Comparison of ENCODE assay signal across 15 cellular contexts in genomic region chr1:111422546-111423391, GRCh38. TPM values are rescaled to one million over a fixed set of nuclear protein-coding genes. Genes with fewer than 3 reads are reported as not detected.
A peak's percentile ranks its signal among the peaks of the same experiment; 100 is the strongest.
DNase-seq lines count a peak whose midpoint lies in the region; TF ChIP-seq lines count a peak whose summit lies in the region.
"Had no signal": no experiment of that assay in that cellular context is flagged by ENCODE, and none has a peak within 500 bp of the region (broad histone marks: within the 10 kb centered on the region; RNA-seq: fewer than 3 reads in every experiment).

No MANE protein-coding gene starts in this region.

- DNase-seq in H4 (ENCODE audit: low spot score) (peak; percentile 70), NCI-H2196 treated with DMSO at 0.1 percent for 48 hours (lab: John Stamatoyannopoulos, UW; ENCODE audit: unreplicated experiment) (peak; percentile 24), epithelial cell of prostate (ENCODE audit: low read depth, low spot score) (peak; percentile 73), renal cortical epithelial cell (ENCODE audit: low read depth) (peak; percentile 94), NOMO-1 treated with DMSO at 0.1 percent for 48 hours (lab: John Stamatoyannopoulos, UW; ENCODE audit: unreplicated experiment) (no peak), AG08395 (ENCODE audit: low spot score) (no peak), progenitor cell of endocrine pancreas (ENCODE audit: low spot score, unreplicated experiment) (no peak), SW 1271 (lab: John Stamatoyannopoulos, UW) (no peak)
- DNase-seq: activated CD8-positive, alpha-beta T cell treated with anti-CD3 and anti-CD28 coated beads, Interleukin-2, amount 10 ng/mL, durations not matched to agents 7 days and 5 days; dorsolateral prefrontal cortex; head of caudate nucleus; NCI-H446 treated with DMSO at 0.1 percent for 48 hours had no signal

- H3K36me3 Mint-ChIP-seq in progenitor cell of endocrine pancreas (ENCODE audit: insufficient read depth) = peaks cover 3% of the 10 kb centered on the region
- H3K36me3 Mint-ChIP-seq: mesothelial cell of epicardium had no signal

- no peaks in the 10 kb centered on the region for H3K27me3 Mint-ChIP-seq in progenitor cell of endocrine pancreas
- H3K27me3 Mint-ChIP-seq: activated naive CD8-positive, alpha-beta T cell had no signal

- peak overlapping the region; percentile 26 for H3K27ac ChIP-seq in epithelial cell of prostate
- H3K27ac ChIP-seq: dorsolateral prefrontal cortex, vagina had no signal

- no peaks in the 10 kb centered on the region for H3K9me3 Mint-ChIP-seq in progenitor cell of endocrine pancreas (ENCODE audit: low read depth)
- H3K9me3 Mint-ChIP-seq: mesothelial cell of epicardium had no signal

- H3K4me3 Mint-ChIP-seq in progenitor cell of endocrine pancreas (ENCODE audit: low read depth) = no peak overlapping the region
- H3K4me3 Mint-ChIP-seq: activated CD8-positive, alpha-beta T cell treated with anti-CD3 and anti-CD28 coated beads, Interleukin-2, amount 10 ng/mL, durations not matched to agents 7 days and 5 days; activated naive CD8-positive, alpha-beta T cell; mesothelial cell of epicardium had no signal

- no peak for TF ChIP-seq CTCF in progenitor cell of endocrine pancreas (IDR thresholded peaks at IDR 0.05; ENCODE audit: unreplicated experiment)

- no peak overlapping the region for H3K27ac Mint-ChIP-seq in progenitor cell of endocrine pancreas
- H3K27ac Mint-ChIP-seq: activated CD8-positive, alpha-beta T cell treated with anti-CD3 and anti-CD28 coated beads, Interleukin-2, amount 10 ng/mL, durations not matched to agents 7 days and 5 days; activated naive CD8-positive, alpha-beta T cell; mesothelial cell of epicardium had no signal

- peaks cover 41% of the 10 kb centered on the region for H3K4me1 Mint-ChIP-seq in progenitor cell of endocrine pancreas (ENCODE audit: low read depth)
- H3K4me1 Mint-ChIP-seq: mesothelial cell of epicardium had no signal

RNA-seq across cellular contexts. Expression of gene OVGP1, which starts 4.8 kb away (rescaled TPM):
- 0.25 TPM in 1 of 2 replicates, not detected in the other for total RNA-seq in H4 (2014; rRNA removed; shearing (Covaris generic))
- 0.52 and 1.4 TPM in 2 replicates for total RNA-seq in renal cortical epithelial cell
- 3.1 and 3.9 TPM in 2 replicates for total RNA-seq in progenitor cell of endocrine pancreas

RNA-seq across cellular contexts. Expression of gene WDR77, which starts 26.3 kb away (rescaled TPM):
- 62.6 TPM in 2 replicates for total RNA-seq in H4 (2014; rRNA removed; shearing (Covaris generic))
- total RNA-seq in renal cortical epithelial cell (86.7 and 98.5 TPM in 2 replicates), progenitor cell of endocrine pancreas (91.2 and 93.6 TPM in 2 replicates)

RNA-seq across cellular contexts. Expression of gene ATP5PB, which starts 26.5 kb away (rescaled TPM):
- total RNA-seq in H4 (2014; rRNA removed; shearing (Covaris generic)) = 558 and 580 TPM in 2 replicates
- total RNA-seq in renal cortical epithelial cell = 356 and 426 TPM in 2 replicates
- 212 and 214 TPM in 2 replicates for total RNA-seq in progenitor cell of endocrine pancreas

RNA-seq across cellular contexts. Expression of gene C1orf162, which starts 51.0 kb away (rescaled TPM):
- total RNA-seq in H4 (2014; rRNA removed; shearing (Covaris generic)) = not detected in 2 replicates
- 0.20 TPM in 1 of 2 replicates, not detected in the other for total RNA-seq in renal cortical epithelial cell
- total RNA-seq in progenitor cell of endocrine pancreas = 0.55 and 0.69 TPM in 2 replicates

Comparison
In these comparisons a context has a peak if more than half of its experiments do, and no peak if none do; other contexts are left out.
1. DNase-seq: peak in H4 (single experiment), NCI-H2196 treated with DMSO at 0.1 percent for 48 hours (single experiment), epithelial cell of prostate (single experiment) and renal cortical epithelial cell (single experiment); none in NOMO-1 treated with DMSO at 0.1 percent for 48 hours (single experiment), AG08395 (single experiment), progenitor cell of endocrine pancreas (single experiment) and SW 1271 (0 of 2).